8 cellular contexts compared by ENCODE assay signal in genomic region chr5:176647030-176647869, GRCh38. TPM values are rescaled to one million over a fixed set of nuclear protein-coding genes. Genes with fewer than 3 reads are reported as not detected.
A peak's percentile ranks its signal among the peaks of the same experiment; 100 is the strongest.
DNase-seq lines count a peak whose midpoint lies in the region; ATAC-seq and TF ChIP-seq lines count a peak whose summit lies in the region.

A gene with protein sequence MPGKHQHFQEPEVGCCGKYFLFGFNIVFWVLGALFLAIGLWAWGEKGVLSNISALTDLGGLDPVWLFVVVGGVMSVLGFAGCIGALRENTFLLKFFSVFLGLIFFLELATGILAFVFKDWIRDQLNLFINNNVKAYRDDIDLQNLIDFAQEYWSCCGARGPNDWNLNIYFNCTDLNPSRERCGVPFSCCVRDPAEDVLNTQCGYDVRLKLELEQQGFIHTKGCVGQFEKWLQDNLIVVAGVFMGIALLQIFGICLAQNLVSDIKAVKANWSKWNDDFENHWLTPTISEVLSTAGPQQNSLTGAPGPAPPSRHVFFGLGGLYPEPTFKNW (plus strand): TSS chr5:176647484. CDS start chr5:176647616, 132 bp downstream.

- peak; percentile 33 for TF ChIP-seq CTCF in BJ (IDR thresholded peaks at IDR 0.05; ENCODE audit: insufficient read depth, low read depth, low read length)

- peak within 1 kb of the TSS; percentile 79 for H3K27ac ChIP-seq in cingulate gyrus (ENCODE audit: low read depth, low read length)

- peak; percentile 93 for DNase-seq in BJ (ENCODE audit: low read depth)
- peak; percentile 98 for DNase-seq in GM19240 (ENCODE audit: insufficient read length, low spot score)
- DNase-seq in NCI-H524 treated with DMSO at 0.1 percent for 48 hours (lab: John Stamatoyannopoulos, UW) = peak; percentile 80
- DNase-seq in activated CD4-positive, alpha-beta T cell treated with anti-CD3 and anti-CD28 coated beads for 4 hours = peak; percentile 98 to 99
- DNase-seq in kidney tubule cell (ENCODE audit: low spot score) = peak; percentile 99
- DNase-seq in stimulated activated CD4-positive, alpha-beta T cell treated with anti-CD3 and anti-CD28 coated beads, Interleukin-1b, Interleukin-23, amount 100 ng/mL, for 24 hours (ENCODE audit: low read depth in 4 of 4, low spot score in 1 of 4) = peak; percentile 98 to 100 (median 99)

- H3K27me3 ChIP-seq in BJ (ENCODE audit: control insufficient read depth, insufficient read depth, low read length) = no peaks in the 10 kb centered on the region

- peak; percentile 97 for ATAC-seq in HG03460 (IDR thresholded peaks at IDR 0.05; ENCODE audit: unreplicated experiment)

- CTCF ChIA-PET in BJ (lab: Yijun Ruan, JAX) = interaction anchor here (0.6 to 7.4 kb wide), 8 partner anchors 9 to 240 kb away, joined by 3 to 68 read pairs (median 4); partner anchors contain the start of genes EIF4E1B and SNCB

- peak within 1 kb of the TSS; percentile 68 for H3K4me3 ChIP-seq in BJ (ENCODE audit: low read depth, low read length)

- no peaks in the 10 kb centered on the region for H3K36me3 ChIP-seq in BJ (ENCODE audit: control insufficient read depth, insufficient read depth, low read length)

- POLR2A ChIA-PET in BJ (lab: Charles Lee) = interaction anchor here (1.0 kb wide), 1 partner anchor 13 kb away, joined by 3 read pairs; no protein-coding TSS in a partner anchor

RNA-seq across cellular contexts. Expression of the gene that starts here (rescaled TPM):
- polyA plus RNA-seq in BJ (2011; rRNA removed) = 50.4 and 65.8 TPM in 2 replicates
- polyA minus RNA-seq in BJ (2011; rRNA and poly(A)+ RNA removed) = 39.4 and 58.2 TPM in 2 replicates

Comparison
In these comparisons a context has a peak if more than half of its experiments do, and no peak if none do; other contexts are left out.
1. Peak in every context shown above with its lines: DNase-seq, ATAC-seq, H3K4me3 ChIP-seq and H3K27ac ChIP-seq.